In genomic region chr12:107134558-107134957, GRCh38 we compare ENCODE assay signal across 8 cellular contexts. TPM values are rescaled to one million over a fixed set of nuclear protein-coding genes. Genes with fewer than 3 reads are reported as not detected.
DNase-seq lines count a peak whose midpoint lies in the region; ATAC-seq, FAIRE-seq and TF ChIP-seq lines count a peak whose summit lies in the region.

No MANE protein-coding gene starts in this region.

- no peaks in the 10 kb centered on the region for H3K36me3 Mint-ChIP-seq in CD4-positive, alpha-beta memory T cell

- WGBS in HepG2 (ENCODE audit: low lambda C conversion rate) = no CpG with 5 or more reads among the region's 1 CpG

- no peaks in the 10 kb centered on the region for H3K27me3 ChIP-seq in CD4-positive, alpha-beta memory T cell (ENCODE audit: insufficient read depth, low read length)
- H3K27me3 ChIP-seq in HepG2 (ENCODE audit: control insufficient read depth in 1 of 2, insufficient read depth in 2 of 2, low read length in 2 of 2) = no peaks in the 10 kb centered on the region

- BruUV-seq in HepG2 (replicated peaks; lab: Mats Ljungman, UMichigan) = no TSS peak

- POLR2A ChIA-PET in CD4-positive, alpha-beta memory T cell (lab: Charles Lee; ENCODE audit: partially characterized antibody) = no interaction called here
- POLR2A ChIA-PET in HepG2 (lab: Yijun Ruan, JAX) = no interaction called here

- no peaks in the 10 kb centered on the region for H3K9me3 Mint-ChIP-seq in CD4-positive, alpha-beta memory T cell

- H4K20me1 ChIP-seq in HepG2 (ENCODE audit: insufficient read depth, low read length) = no peaks in the 10 kb centered on the region

- TF ChIP-seq RAD21 in HepG2 (CRISPR knock-in tag; IDR thresholded peaks at IDR 0.05) = 0 out of 2 replicates have a peak, but pooled peaks have one; percentile 26

- TF ChIP-seq CTCF in HepG2 (CRISPR knock-in tag; IDR thresholded peaks at IDR 0.05) = peak; percentile 57

- H3K79me2 ChIP-seq in HepG2 (ENCODE audit: insufficient read depth, low read length) = no peaks in the 10 kb centered on the region

- peak; percentile 28 to 66 (median 42) for DNase-seq in CD4-positive, alpha-beta memory T cell
- peak; percentile 12 for DNase-seq in LHCN-M2 (ENCODE audit: low read depth)
- peak; percentile 23 for DNase-seq in activated T-cell treated with anti-CD3 and anti-CD28 coated beads, Interleukin-2, amount 50 U/mL, for 1 hour
- DNase-seq in HepG2 (ENCODE audit: low spot score) = peak; percentile 73
- no peak for DNase-seq in middle frontal gyrus (ENCODE audit: extremely low spot score, low spot score)

- no peaks in the 10 kb centered on the region for H3K9me3 ChIP-seq in CD4-positive, alpha-beta memory T cell (ENCODE audit: control insufficient read depth in 1 of 2, low read length in 2 of 2)
- H3K9me3 ChIP-seq in HepG2 (ENCODE audit: low read length) = no peaks in the 10 kb centered on the region

- H3K27ac ChIP-seq in CD4-positive, alpha-beta memory T cell (ENCODE audit: low read depth, low read length) = no peak overlapping the region
- H3K27ac ChIP-seq in HepG2 (ENCODE audit: extremely low read length, insufficient read depth, low read length) = no peak overlapping the region

- no peak overlapping the region for H3K4me2 ChIP-seq in HepG2 (ENCODE audit: low read depth, low read length)

- no peak overlapping the region for H3K4me3 ChIP-seq in CD4-positive, alpha-beta memory T cell (ENCODE audit: low read length in 2 of 2)
- no peak overlapping the region for H3K4me3 ChIP-seq in HepG2 (replicated peaks in 1 of 3; ENCODE audit: insufficient read depth in 1 of 3, low read depth in 2 of 3, low read length in 3 of 3)

- in situ Hi-C loops in HepG2 (cut with HindIII; ENCODE audit: extremely low pct_ligation_motif_present, low pct_unique_long_range_greater_than_20kb) = loop anchor here (5.0 kb wide), 3 partner anchors 183 to 473 kb away; a partner anchor contains a TSS

- peaks cover 0 to 6% (median under 1%) of the 10 kb centered on the region in 4 donors for H3K4me1 Mint-ChIP-seq in CD4-positive, alpha-beta memory T cell

- FAIRE-seq in HepG2 (lab: Jason Lieb, UNC) = peak; percentile 46

- no peak for TF ChIP-seq POLR2A in HepG2 (IDR thresholded peaks at IDR 0.05; ENCODE audit: insufficient read depth in 1 of 2, low read depth in 2 of 2, low read length in 2 of 2)

- H3K27ac Mint-ChIP-seq in CD4-positive, alpha-beta memory T cell = no peak overlapping the region

- H3K36me3 ChIP-seq in CD4-positive, alpha-beta memory T cell (ENCODE audit: insufficient read depth, low read length) = no peaks in the 10 kb centered on the region
- no peaks in the 10 kb centered on the region for H3K36me3 ChIP-seq in HepG2 (replicated peaks in 1 of 2; ENCODE audit: control insufficient read depth in 1 of 2, insufficient read depth in 2 of 2, low read length in 2 of 2)

- H3K9ac ChIP-seq in HepG2 (ENCODE audit: insufficient read depth, low read depth, low read length) = no peak overlapping the region

- intact Hi-C loops in CD4-positive, alpha-beta memory T cell (cut with micrococcal nuclease) = loop anchor here (5.0 kb wide), 1 partner anchor 753 kb away; no protein-coding TSS in a partner anchor
- intact Hi-C loops in HepG2 (cut with micrococcal nuclease; ENCODE audit: unreplicated experiment) = no loop called here

- H3K4me1 ChIP-seq in CD4-positive, alpha-beta memory T cell (ENCODE audit: insufficient read depth, low read length) = no peaks in the 10 kb centered on the region
- H3K4me1 ChIP-seq in HepG2 (ENCODE audit: insufficient read depth, low read length) = peaks cover 23% of the 10 kb centered on the region

- CTCF ChIA-PET in CD4-positive, alpha-beta memory T cell (lab: Charles Lee; ENCODE audit: partially characterized antibody) = interaction anchor here (0.7 to 8.1 kb wide), 5 partner anchors 269 to 486 kb away, joined by 3 to 313 read pairs (median 5); no protein-coding TSS in a partner anchor
- CTCF ChIA-PET in HepG2 (lab: Yijun Ruan, JAX; ENCODE audit: low intra/inter-chr PET ratio, low total read pairs) = interaction anchor here (1.0 to 2.6 kb wide), 4 partner anchors 42 to 475 kb away, joined by 4 to 11 read pairs (median 5); a partner anchor contains a TSS

- no peak overlapping the region for H3K4me3 Mint-ChIP-seq in CD4-positive, alpha-beta memory T cell

- H2AFZ ChIP-seq in HepG2 (ENCODE audit: low read length) = no peak overlapping the region

- ATAC-seq in HepG2 = peak; percentile 89
- no peak for ATAC-seq in HG03095 (IDR thresholded peaks at IDR 0.05; ENCODE audit: unreplicated experiment)
- ATAC-seq in GM18861 (IDR thresholded peaks at IDR 0.05; ENCODE audit: unreplicated experiment) = no peak
- ATAC-seq in GM21515 (IDR thresholded peaks at IDR 0.05; ENCODE audit: unreplicated experiment) = no peak

- H3K27me3 Mint-ChIP-seq in CD4-positive, alpha-beta memory T cell = no peaks in the 10 kb centered on the region

- peak in 1 of 2 experiments; percentile 32; a peak in 1 of 4 replicates for TF ChIP-seq EP300 in HepG2 (IDR thresholded peaks at IDR 0.05; ENCODE audit: low read depth in 2 of 2, low read length in 2 of 2)
- no peak for TF ChIP-seq EP300 in HepG2 (CRISPR knock-in tag; IDR thresholded peaks at IDR 0.05; ENCODE audit: borderline replicate concordance)

TF ChIP-seq in HepG2, 621 proteins besides CTCF, POLR2A, EP300 and RAD21 (continues in another document):
- TF ChIP-seq TGIF2 (CRISPR knock-in tag; IDR thresholded peaks at IDR 0.05) = no peak
- peak; percentile 71 for TF ChIP-seq THAP11 (CRISPR knock-in tag; IDR thresholded peaks at IDR 0.05)
- peak; percentile 54 for TF ChIP-seq SMC3 (IDR thresholded peaks at IDR 0.05; ENCODE audit: low read length)
- TF ChIP-seq POGZ (CRISPR knock-in tag; IDR thresholded peaks at IDR 0.05) = peak; percentile 69; the same call in 1 of the 2 replicates
- TF ChIP-seq HNF4A (CRISPR knock-in tag; IDR thresholded peaks at IDR 0.05) = 0 out of 2 replicates have a peak, but pooled peaks have one; percentile 40
- TF ChIP-seq HNRNPUL1 (IDR thresholded peaks at IDR 0.05; ENCODE audit: low read depth, low read length) = no peak
- TF ChIP-seq SNAPC2 (CRISPR knock-in tag; IDR thresholded peaks at IDR 0.05) = no peak
- TF ChIP-seq CBX5 (CRISPR knock-in tag; IDR thresholded peaks at IDR 0.05; ENCODE audit: borderline replicate concordance) = 0 out of 2 replicates have a peak, but pooled peaks have one; percentile 45
- TF ChIP-seq RXRB (CRISPR knock-in tag; IDR thresholded peaks at IDR 0.05; ENCODE audit: borderline replicate concordance) = peak; percentile 54; the same call in 1 of the 2 replicates
- TF ChIP-seq PHB2 (IDR thresholded peaks at IDR 0.05; ENCODE audit: partially characterized antibody) = no peak
- no peak for TF ChIP-seq ZKSCAN5 (CRISPR knock-in tag; IDR thresholded peaks at IDR 0.05)
- TF ChIP-seq GATAD1 (CRISPR knock-in tag; IDR thresholded peaks at IDR 0.05) = 0 out of 2 replicates have a peak, but pooled peaks have one; percentile 14
- TF ChIP-seq THYN1 (CRISPR knock-in tag; IDR thresholded peaks at IDR 0.05; ENCODE audit: borderline replicate concordance, low read depth) = no peak
- peak; percentile 39; the same call in 1 of the 2 replicates for TF ChIP-seq ZNF644 (CRISPR knock-in tag; IDR thresholded peaks at IDR 0.05; ENCODE audit: low read depth)
- no peak for TF ChIP-seq ZFP36 (IDR thresholded peaks at IDR 0.05; ENCODE audit: borderline replicate concordance, low read depth, low read length, partially characterized antibody)
- no peak for TF ChIP-seq ARNTL (CRISPR knock-in tag; IDR thresholded peaks at IDR 0.05)
- TF ChIP-seq TFDP2 (CRISPR knock-in tag; IDR thresholded peaks at IDR 0.05) = peak; percentile 36; the same call in 1 of the 2 replicates
- peak; percentile 60; the same call in 1 of the 2 replicates for TF ChIP-seq GABPB1 (CRISPR knock-in tag; IDR thresholded peaks at IDR 0.05)
- no peak for TF ChIP-seq SOX6 (IDR thresholded peaks at IDR 0.05)
- TF ChIP-seq SOX6 (CRISPR knock-in tag; IDR thresholded peaks at IDR 0.05) = peak; percentile 43; the same call in 1 of the 2 replicates

RNA-seq across cellular contexts. Expression of gene CRY1, which starts 41.2 kb away (rescaled TPM):
- total RNA-seq in CD4-positive, alpha-beta memory T cell = 10 to 100 TPM; 31.1 to 32.2 TPM
- polyA plus RNA-seq in CD4-positive, alpha-beta memory T cell = 10 to 100 TPM; 27.6 to 37.3 TPM
- total RNA-seq in LHCN-M2 (2014; rRNA removed) (16.4 and 20.0 TPM in 2 replicates), HepG2 (2016; rRNA removed; fragmentation: Illumina TruSeq; extraction: Trizol) (13.9 and 16.2 TPM in 2 replicates)
- polyA plus RNA-seq in LHCN-M2 (2012) = 7.6 TPM
- total RNA-seq in HepG2 (2016; cell fraction: cytosol; rRNA removed; fragmentation: Illumina TruSeq; extraction: Trizol; ENCODE audit: low read depth) = 2.1 and 4.7 TPM in 2 replicates
- total RNA-seq in HepG2 (2016; cell fraction: insoluble cytoplasmic fraction; rRNA removed; fragmentation: Illumina TruSeq; extraction: Trizol) = 15.3 and 15.7 TPM in 2 replicates
- total RNA-seq in HepG2 (2016; cell fraction: membrane; rRNA removed; fragmentation: Illumina TruSeq; extraction: Trizol) = 6.4 and 7.1 TPM in 2 replicates
- total RNA-seq in HepG2 (2016; cell fraction: nucleus; rRNA removed; fragmentation: Illumina TruSeq; extraction: Trizol) = 15.0 and 16.0 TPM in 2 replicates
- polyA plus RNA-seq in HepG2 (2011; rRNA removed) = 10.0 and 11.4 TPM in 2 replicates
- 3.6 and 4.8 TPM in 2 replicates for polyA plus RNA-seq in HepG2 (2011; cell fraction: cytosol; rRNA removed)
- polyA plus RNA-seq in HepG2 (2011; cell fraction: nucleus; rRNA removed) = 34.2 and 41.9 TPM in 2 replicates
- polyA plus RNA-seq in HepG2 (2012) = 10.3 and 12.9 TPM in 2 replicates
- 0.71 and 0.82 TPM in 2 replicates for polyA plus RNA-seq in HepG2 (2016; cell fraction: cytosol; fragmentation: Illumina TruSeq; extraction: Trizol; ENCODE audit: low read depth)
- 14.1 and 15.2 TPM in 2 replicates for polyA plus RNA-seq in HepG2 (2016; cell fraction: insoluble cytoplasmic fraction; fragmentation: Illumina TruSeq; extraction: Trizol; ENCODE audit: low read depth)
- polyA plus RNA-seq in HepG2 (2016; cell fraction: membrane; fragmentation: Illumina TruSeq; extraction: Trizol; ENCODE audit: low read depth) = 2.0 and 2.4 TPM in 2 replicates
- 28.5 and 29.3 TPM in 2 replicates for polyA plus RNA-seq in HepG2 (2016; cell fraction: nucleus; fragmentation: Illumina TruSeq; extraction: Trizol; ENCODE audit: insufficient read depth, low read depth)
- 5.5 and 7.3 TPM in 2 replicates for polyA minus RNA-seq in HepG2 (2011; rRNA and poly(A)+ RNA removed; ENCODE audit: low replicate concordance)
- polyA minus RNA-seq in HepG2 (2011; cell fraction: cytosol; rRNA and poly(A)+ RNA removed) = 4.3 and 5.8 TPM in 2 replicates
- polyA minus RNA-seq in HepG2 (2011; cell fraction: nucleus; rRNA and poly(A)+ RNA removed) = 21.1 and 23.1 TPM in 2 replicates
